ENCODE assay signal across 11 cellular contexts in genomic region chr19:42934183-42934582, GRCh38. TPM values are rescaled to one million over a fixed set of nuclear protein-coding genes. Genes with fewer than 3 reads are reported as not detected.
DNase-seq lines count a peak whose midpoint lies in the region; FAIRE-seq and TF ChIP-seq lines count a peak whose summit lies in the region.
"Not testable (repeated sequence)": the region's sequence is repeated elsewhere in the genome, so short reads cannot be mapped to it uniquely, and the experiment has no call there.
"Had no signal": no experiment of that assay in that cellular context is flagged by ENCODE, and none has a peak within 500 bp of the region (broad histone marks: within the 10 kb centered on the region; RNA-seq: fewer than 3 reads in every experiment).

No MANE protein-coding gene starts in this region.

- peaks cover 77% of the 10 kb centered on the region for H3K4me1 Mint-ChIP-seq in HFFc6 (ENCODE audit: low read depth)
- not testable (repeated sequence) for H3K4me1 Mint-ChIP-seq in astrocyte (ENCODE audit: low read depth, unreplicated experiment)

- peaks cover 15% of the 10 kb centered on the region for H3K4me1 ChIP-seq in astrocyte (ENCODE audit: insufficient read depth, low read length)

- H3K27ac ChIP-seq in astrocyte (ENCODE audit: low read depth, low read length), result peak overlapping the region; percentile 92

- not testable (repeated sequence) for H3K4me3 ChIP-seq in astrocyte (ENCODE audit: insufficient read depth, low read depth, low read length); choroid plexus epithelial cell (ENCODE audit: low read depth, low read length); fibroblast of mammary gland (ENCODE audit: control insufficient read depth, low read depth, low read length)

- peak overlapping the region; percentile 99 for H3K27ac Mint-ChIP-seq in HFFc6
- not testable (repeated sequence) for H3K27ac Mint-ChIP-seq in astrocyte (ENCODE audit: unreplicated experiment)

- H3K79me2 ChIP-seq in astrocyte (ENCODE audit: insufficient read depth, low read length), result not testable (repeated sequence)

- peak overlapping the region; percentile 74 for H3K9ac ChIP-seq in astrocyte (ENCODE audit: low read length)

- DNase-seq in Caki2 (ENCODE audit: low read depth), result peak; percentile 41
- DNase-seq in HFFc6, result peak; percentile 63
- DNase-seq in NCI-H226, result peak; percentile 53
- DNase-seq in astrocyte (ENCODE audit: low read depth), result peak; percentile 76
- DNase-seq in choroid plexus epithelial cell (ENCODE audit: low read depth), result peak; percentile 8
- peak; percentile 63 for DNase-seq in fibroblast of mammary gland (ENCODE audit: low read depth)
- peak; percentile 75 to 88 for DNase-seq in lung microvascular endothelial cell (ENCODE audit: low read depth in 2 of 2)

- TF ChIP-seq CTCF in HFFc6 (IDR thresholded peaks at IDR 0.05); astrocyte (IDR thresholded peaks at IDR 0.05; ENCODE audit: insufficient read depth, low read depth, low read length); choroid plexus epithelial cell (conservative IDR thresholded peaks at IDR 0.05; ENCODE audit: low read depth, low read length); fibroblast of mammary gland (conservative IDR thresholded peaks at IDR 0.05; ENCODE audit: control insufficient read depth, insufficient read depth, low read depth, low read length): not testable (repeated sequence)

- H3K27me3 Mint-ChIP-seq in HFFc6 (ENCODE audit: insufficient read depth); astrocyte (ENCODE audit: low read depth, unreplicated experiment): not testable (repeated sequence)

- H3K9me3 Mint-ChIP-seq in HFFc6, result not testable (repeated sequence)
- H3K9me3 Mint-ChIP-seq in astrocyte (ENCODE audit: unreplicated experiment), result peaks cover 31% of the 10 kb centered on the region

- not testable (repeated sequence) for H4K20me1 ChIP-seq in astrocyte (ENCODE audit: insufficient read depth, low read length)

- in situ Hi-C loops in Caki2 (cut with HindIII; ENCODE audit: low pct_unique_long_range_greater_than_20kb, low sequenced_read_pairs), result not testable (repeated sequence)

- FAIRE-seq in astrocyte (lab: Jason Lieb, UNC), result not testable (repeated sequence)

- H3K9me3 ChIP-seq in astrocyte (ENCODE audit: insufficient read depth, low read depth, low read length), result not testable (repeated sequence)

- not testable (repeated sequence) for H3K27me3 ChIP-seq in astrocyte (ENCODE audit: insufficient read depth, low read length)

- H2AFZ ChIP-seq in astrocyte (ENCODE audit: low read depth, low read length), result not testable (repeated sequence)

- H3K36me3 Mint-ChIP-seq in HFFc6 (ENCODE audit: low read depth), result peaks cover 24% of the 10 kb centered on the region
- not testable (repeated sequence) for H3K36me3 Mint-ChIP-seq in astrocyte (ENCODE audit: low read depth, unreplicated experiment)

- H3K36me3 ChIP-seq in astrocyte (ENCODE audit: insufficient read depth, low read length), result not testable (repeated sequence)

- H3K4me2 ChIP-seq in astrocyte (ENCODE audit: low read length), result not testable (repeated sequence)

- H3K4me3 Mint-ChIP-seq in HFFc6, result peak overlapping the region; percentile 28; the same call in 1 of the 2 replicates
- H3K4me3 Mint-ChIP-seq in astrocyte (ENCODE audit: unreplicated experiment), result not testable (repeated sequence)

RNA-seq across cellular contexts. Expression of gene PSG7, which starts 2.8 kb away (rescaled TPM):
- not detected in 2 replicates for total RNA-seq in Caki2 (2014; rRNA removed; shearing (Covaris generic); ENCODE audit: low replicate concordance)
- under 1 TPM in 5 of 6 experiments, not detected in 1; 0.10 to 0.28 (median 0.18) TPM for total RNA-seq in HFFc6 (2021; fragmentation: NEBNext Ultra II Directional; extraction: Animal tissue kit (Norgen Biotek cat#: 25700))
- total RNA-seq in astrocyte (not detected in 2 replicates), lung microvascular endothelial cell (not detected in 2 replicates)
- total RNA-seq: CD8-positive, alpha-beta T cell; MCF 10A; SJCRH30 had no signal

RNA-seq across cellular contexts. Expression of gene PSG6, which starts 16.5 kb away (rescaled TPM):
- not detected in 2 replicates for total RNA-seq in Caki2 (2014; rRNA removed; shearing (Covaris generic); ENCODE audit: low replicate concordance)
- total RNA-seq in HFFc6 (2021; fragmentation: NEBNext Ultra II Directional; extraction: Animal tissue kit (Norgen Biotek cat#: 25700)), result 1 to 10 TPM in 3 of 6 experiments, under 1 TPM in 3; 0.31 to 1.1 (median 0.99) TPM
- total RNA-seq in astrocyte, result 0.23 TPM in 1 of 2 replicates, not detected in the other
- total RNA-seq in lung microvascular endothelial cell, result not detected in 2 replicates
- total RNA-seq: CD8-positive, alpha-beta T cell; H4; MCF 10A; SJCRH30 had no signal

RNA-seq across cellular contexts. Expression of gene PSG1, which starts 54.7 kb away (rescaled TPM):
- total RNA-seq in Caki2 (2014; rRNA removed; shearing (Covaris generic); ENCODE audit: low replicate concordance), result not detected in 2 replicates
- 10 to 100 TPM in 1 of 6 experiments, 1 to 10 TPM in 5; 4.3 to 10.5 (median 8.6) TPM for total RNA-seq in HFFc6 (2021; fragmentation: NEBNext Ultra II Directional; extraction: Animal tissue kit (Norgen Biotek cat#: 25700))
- total RNA-seq in astrocyte, result 0.52 and 1.0 TPM in 2 replicates
- 0.22 TPM in 1 of 2 replicates, not detected in the other for total RNA-seq in lung microvascular endothelial cell
- total RNA-seq: CD8-positive, alpha-beta T cell; H4; MCF 10A; SJCRH30 had no signal

Comparison
In these comparisons a context has a peak if more than half of its experiments do, and no peak if none do; other contexts are left out.
1. DNase-seq: peak in every context shown above with its lines; median percentile 82 in lung microvascular endothelial cell; 76 in astrocyte; 63 in HFFc6; 63 in fibroblast of mammary gland; 53 in NCI-H226; 41 in Caki2; 8 in choroid plexus epithelial cell.